In the genomic region with DNA sequence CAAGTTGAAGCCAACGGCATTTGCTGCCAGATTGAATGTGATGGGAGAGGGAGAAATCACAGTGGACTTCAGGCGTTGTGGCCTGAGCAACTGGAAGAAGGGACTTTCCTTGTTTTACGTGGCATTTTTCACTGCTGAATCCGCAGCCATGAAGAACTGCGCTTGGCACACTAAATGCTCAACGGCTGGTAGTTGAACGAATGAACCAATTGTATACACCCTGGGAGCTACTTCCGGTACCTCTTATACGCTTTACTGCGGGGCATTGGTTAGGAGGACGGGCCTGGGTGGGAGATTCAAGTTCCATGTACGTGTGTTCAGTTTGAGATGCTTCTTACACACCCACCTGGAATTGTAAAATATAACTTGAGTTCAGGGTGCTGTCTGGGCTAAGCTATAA, we compare ENCODE assay signal across 24 cellular contexts. TPM values are rescaled to one million over a fixed set of nuclear protein-coding genes. Genes with fewer than 3 reads are reported as not detected.
DNase-seq lines count a peak whose midpoint lies in the region; ATAC-seq and TF ChIP-seq lines count a peak whose summit lies in the region.
"Had no signal": no experiment of that assay in that cellular context is flagged by ENCODE, and none has a peak within 500 bp of the region (broad histone marks: within the 10 kb centered on the region; RNA-seq: fewer than 3 reads in every experiment).

No MANE protein-coding gene starts in this region.

- H3K27me3 Mint-ChIP-seq in MCF 10A (ENCODE audit: insufficient read depth, unreplicated experiment) = no peaks in the 10 kb centered on the region

- TF ChIP-seq POLR2A in breast epithelium (IDR thresholded peaks at IDR 0.05) (no peak), esophagus muscularis mucosa (IDR thresholded peaks at IDR 0.05; ENCODE audit: low read depth) (no peak), prostate gland (IDR thresholded peaks at IDR 0.05) (no peak), transverse colon (IDR thresholded peaks at IDR 0.05) (no peak)

- H3K4me3 Mint-ChIP-seq in MCF 10A (ENCODE audit: unreplicated experiment) = no peak overlapping the region
- H3K4me3 Mint-ChIP-seq: activated CD4-positive, alpha-beta T cell treated with anti-CD3 and anti-CD28 coated beads, Interleukin-2, amount 10 ng/mL, durations not matched to agents 7 days and 5 days; activated naive CD4-positive, alpha-beta T cell treated with anti-CD3 and anti-CD28 coated beads, Interleukin-2, amount 10 ng/mL, durations not matched to agents 7 days and 5 days; CD4-positive, CD25-positive, alpha-beta regulatory T cell; dendritic cell treated with granulocyte-macrophage colony-stimulating factor and Interleukin-4, amounts not matched to agents 40 ng/mL and 50 ng/mL, for 4 days had no signal

- no peak for ATAC-seq in HG03571 (IDR thresholded peaks at IDR 0.05; ENCODE audit: unreplicated experiment)

- no peaks in the 10 kb centered on the region for H3K36me3 Mint-ChIP-seq in MCF 10A (ENCODE audit: insufficient read depth, unreplicated experiment)
- H3K36me3 Mint-ChIP-seq: activated naive CD4-positive, alpha-beta T cell treated with anti-CD3 and anti-CD28 coated beads, Interleukin-2, amount 10 ng/mL, durations not matched to agents 7 days and 5 days; CD4-positive, CD25-positive, alpha-beta regulatory T cell; IgD-negative memory B cell had no signal

- CTCF ChIA-PET in MCF 10A (lab: Yijun Ruan, JAX) = interaction anchor here (0.8 to 2.7 kb wide), 4 partner anchors 9 to 103 kb away, joined by 3 to 30 read pairs (median 8); no protein-coding TSS in a partner anchor

- H3K27me3 ChIP-seq in breast epithelium (no peaks in the 10 kb centered on the region), esophagus muscularis mucosa (no peaks in the 10 kb centered on the region), prostate gland (replicated peaks; ENCODE audit: insufficient read depth) (no peaks in the 10 kb centered on the region), transverse colon (peaks cover 23% of the 10 kb centered on the region)

- peak overlapping the region; percentile 77 to 82 for H3K27ac ChIP-seq in breast epithelium
- H3K27ac ChIP-seq in esophagus muscularis mucosa (replicated peaks in 1 of 4) = peak overlapping the region; percentile 97 to 98 (median 98)
- H3K27ac ChIP-seq in prostate gland = peak overlapping the region; percentile 77 to 83
- peak overlapping the region; percentile 41 to 92 (median 90) for H3K27ac ChIP-seq in transverse colon
- H3K27ac ChIP-seq: neutrophil had no signal

- intact Hi-C loops in breast epithelium (cut with DNase I; ENCODE audit: low total_unique reads) (no loop called here), MCF 10A (cut with micrococcal nuclease) (no loop called here), esophagus muscularis mucosa (cut with DNase I) (no loop called here), prostate gland (cut with DNase I) (no loop called here), transverse colon (cut with DNase I; ENCODE audit: low total_unique reads) (no loop called here)

- peaks cover 6% of the 10 kb centered on the region for H3K4me1 Mint-ChIP-seq in MCF 10A (ENCODE audit: insufficient read depth, unreplicated experiment)

- H3K27ac Mint-ChIP-seq in MCF 10A (ENCODE audit: low read depth, unreplicated experiment) = no peak overlapping the region
- H3K27ac Mint-ChIP-seq: activated CD4-positive, alpha-beta T cell treated with anti-CD3 and anti-CD28 coated beads, Interleukin-2, amount 10 ng/mL, durations not matched to agents 7 days and 5 days; activated naive CD4-positive, alpha-beta T cell treated with anti-CD3 and anti-CD28 coated beads, Interleukin-2, amount 10 ng/mL, durations not matched to agents 7 days and 5 days; CD4-positive, CD25-positive, alpha-beta regulatory T cell; dendritic cell treated with granulocyte-macrophage colony-stimulating factor and Interleukin-4, amounts not matched to agents 40 ng/mL and 50 ng/mL, for 4 days had no signal

- no peaks in the 10 kb centered on the region for H3K4me1 ChIP-seq in breast epithelium
- H3K4me1 ChIP-seq in esophagus muscularis mucosa = peaks cover 51 to 80% (median 70%) of the 10 kb centered on the region in 4 donors
- no peaks in the 10 kb centered on the region for H3K4me1 ChIP-seq in prostate gland (replicated peaks)
- H3K4me1 ChIP-seq in transverse colon = peaks cover 0 to 31% (median 7%) of the 10 kb centered on the region in 4 donors
- H3K4me1 ChIP-seq: HAP-1 had no signal

- 57% methylated on average over 12 of the region's 12 CpGs for WGBS in esophagus muscularis mucosa
- 77% methylated on average over 12 of the region's 12 CpGs for WGBS in prostate gland
- 78 to 100% methylated on average over 2 to 12 of the region's 12 CpGs for WGBS in transverse colon (ENCODE audit: low coverage in 1 of 2), 2 donors

- no peaks in the 10 kb centered on the region for H3K9me3 Mint-ChIP-seq in MCF 10A (ENCODE audit: unreplicated experiment)
- H3K9me3 Mint-ChIP-seq: activated CD4-positive, alpha-beta T cell treated with anti-CD3 and anti-CD28 coated beads, Interleukin-2, amount 10 ng/mL, durations not matched to agents 7 days and 5 days; activated naive CD4-positive, alpha-beta T cell treated with anti-CD3 and anti-CD28 coated beads, Interleukin-2, amount 10 ng/mL, durations not matched to agents 7 days and 5 days; dendritic cell treated with granulocyte-macrophage colony-stimulating factor and Interleukin-4, amounts not matched to agents 40 ng/mL and 50 ng/mL, for 4 days had no signal

- POLR2A ChIA-PET in MCF 10A (lab: Yijun Ruan, JAX) = interaction anchor here (1.3 kb wide), 1 partner anchor 9 kb away, joined by 3 read pairs; no protein-coding TSS in a partner anchor

- BruUV-seq in MCF 10A (replicated peaks; lab: Mats Ljungman, UMichigan) = no TSS peak

- TF ChIP-seq EP300 in esophagus muscularis mucosa (IDR thresholded peaks at IDR 0.05) (no peak), transverse colon (IDR thresholded peaks at IDR 0.05; ENCODE audit: low read depth) (no peak)

- DNase-seq in breast epithelium (ENCODE audit: low spot score in 2 of 2) = no peak
- no peak for DNase-seq in MCF 10A (ENCODE audit: unreplicated experiment)
- DNase-seq in esophagus muscularis mucosa (ENCODE audit: extremely low spot score) = no peak
- DNase-seq in prostate gland (ENCODE audit: low spot score) = no peak
- DNase-seq in transverse colon = no peak
- no peak for DNase-seq in NCI-H226
- DNase-seq in activated naive CD4-positive, alpha-beta T cell (lab: John Stamatoyannopoulos, UW) = no peak
- DNase-seq: 8988T; activated CD4-positive, alpha-beta T cell treated with anti-CD3 and anti-CD28 coated beads, Interleukin-2, amount 10 ng/mL, durations not matched to agents 7 days and 5 days; activated naive CD4-positive, alpha-beta T cell treated with anti-CD3 and anti-CD28 coated beads, Interleukin-2, amount 10 ng/mL, durations not matched to agents 7 days and 5 days; activated T-cell treated with anti-CD3 and anti-CD28 coated beads, Interleukin-2, amount 50 U/mL, for 48 hours; CD4-positive, CD25-positive, alpha-beta regulatory T cell; NCI-H1092 treated with DMSO at 0.1 percent for 48 hours; NCI-H2029; NCI-H526 treated with DMSO at 0.1 percent for 48 hours; SIG-M5; stimulated activated CD4-positive, alpha-beta T cell treated with anti-CD3 and anti-CD28 coated beads, Interleukin-1b, Interleukin-23, amount 100 ng/mL, for 48 hours; T1000 had no signal

- H3K4me3 ChIP-seq in breast epithelium (peak overlapping the region in 2 of 3 donors; percentile 70 to 87), esophagus muscularis mucosa (peak overlapping the region; percentile 77 to 91 (median 88)), prostate gland (peak overlapping the region in 1 of 2 donors; percentile 8), transverse colon (peak overlapping the region in 2 of 4 donors; percentile 51 to 63)
- H3K4me3 ChIP-seq: HAP-1, smooth muscle cell had no signal

- H3K9me3 ChIP-seq in breast epithelium (no peaks in the 10 kb centered on the region), esophagus muscularis mucosa (no peaks in the 10 kb centered on the region), prostate gland (no peaks in the 10 kb centered on the region), transverse colon (no peaks in the 10 kb centered on the region)
- H3K9me3 ChIP-seq: HAP-1, neutrophil had no signal

- in situ Hi-C loops in transverse colon (cut with MboI; ENCODE audit: low pct_ligation_motif_present in 1 of 4, low pct_unique_long_range_greater_than_20kb in 1 of 4, low sequenced_read_pairs in 3 of 4) = no loop called here

- no peak for TF ChIP-seq CTCF in breast epithelium (IDR thresholded peaks at IDR 0.05)
- no peak for TF ChIP-seq CTCF in MCF 10A (IDR thresholded peaks at IDR 0.05; ENCODE audit: unreplicated experiment)
- TF ChIP-seq CTCF in esophagus muscularis mucosa (IDR thresholded peaks at IDR 0.05) = no peak
- no peak for TF ChIP-seq CTCF in prostate gland (IDR thresholded peaks at IDR 0.05)
- no peak for TF ChIP-seq CTCF in transverse colon (IDR thresholded peaks at IDR 0.05)

- H3K36me3 ChIP-seq in breast epithelium = no peaks in the 10 kb centered on the region
- H3K36me3 ChIP-seq in esophagus muscularis mucosa = peaks cover 0 to 59% (median 23%) of the 10 kb centered on the region in 4 donors
- no peaks in the 10 kb centered on the region for H3K36me3 ChIP-seq in prostate gland
- H3K36me3 ChIP-seq in transverse colon = no peaks in the 10 kb centered on the region
- H3K36me3 ChIP-seq: HAP-1, neutrophil had no signal

RNA-seq across cellular contexts. Expression of gene SYNM, which starts 5.2 kb away (rescaled TPM):
- total RNA-seq in breast epithelium = 100 to 1,000 TPM in 2 of 3 donors, 10 to 100 TPM in 1; 32.0 to 319 (median 115) TPM
- total RNA-seq in MCF 10A (2022) = 0.12 TPM in 2 replicates
- total RNA-seq in esophagus muscularis mucosa = 1,000 to 10,000 TPM; 1,866 to 2,563 (median 2,454) TPM
- 100 to 1,000 TPM; 181 to 185 TPM for total RNA-seq in prostate gland
- 100 to 1,000 TPM in 2 of 4 donors, 10 to 100 TPM in 2; 98.3 to 414 (median 158) TPM for total RNA-seq in transverse colon

Comparison
In these comparisons a context has a peak if more than half of its experiments do, and no peak if none do; other contexts are left out.
1. RNA of gene SYNM, which starts 5.2 kb away (total RNA-seq): 1,866 to 2,563 TPM in esophagus muscularis mucosa, 98.3 to 414 TPM in transverse colon, 181 to 185 TPM in prostate gland and 32.0 to 319 TPM in breast epithelium; 0.12 TPM in MCF 10A; every median in the first group is over 10 times any median in the second.
2. Peak in every context shown above with its lines, with median percentiles within 50 percentile points of each other: H3K27ac ChIP-seq.